ENCODE assay signal across 8 cellular contexts in the genomic region with DNA sequence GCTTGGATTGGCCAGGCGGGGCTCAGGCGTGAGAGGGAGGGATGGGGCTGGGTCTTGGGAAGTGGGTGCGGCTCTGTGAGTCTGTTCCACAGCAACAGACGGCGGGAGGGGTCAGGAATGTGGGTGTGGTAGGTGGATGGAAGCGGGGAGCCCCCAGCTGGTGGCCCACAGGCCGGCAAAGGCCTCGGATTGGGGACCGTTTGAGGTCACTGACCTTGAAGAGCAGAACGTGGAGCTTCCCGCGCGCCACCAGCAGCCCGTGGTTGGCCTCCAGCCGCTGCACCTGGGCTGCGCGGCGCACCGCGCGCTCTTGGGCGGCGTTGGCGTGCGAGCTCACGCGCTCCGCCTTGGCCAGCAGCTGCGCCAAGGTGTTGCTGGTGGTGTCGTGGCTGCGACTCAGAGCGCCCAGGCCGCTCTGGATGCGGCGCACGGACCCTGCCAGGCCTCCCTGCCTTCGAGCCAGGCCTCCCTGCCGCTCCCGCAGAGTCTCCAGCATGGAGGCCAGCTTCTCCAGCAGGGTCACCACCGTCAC. TPM values are rescaled to one million over a fixed set of nuclear protein-coding genes. Genes with fewer than 3 reads are reported as not detected.
DNase-seq lines count a peak whose midpoint lies in the region; ATAC-seq, FAIRE-seq and TF ChIP-seq lines count a peak whose summit lies in the region.

No MANE protein-coding gene starts in this region.

- H3K9ac ChIP-seq in endothelial cell of umbilical vein (replicated peaks; ENCODE audit: extremely low read depth, insufficient read depth, low read length) = peak overlapping the region; percentile 81

- H2AFZ ChIP-seq in endothelial cell of umbilical vein (ENCODE audit: low read depth, low read length) = no peak overlapping the region

- H3K36me3 Mint-ChIP-seq in T-helper 17 cell (ENCODE audit: low read depth) = peaks cover 8% of the 10 kb centered on the region

- peaks cover 74% of the 10 kb centered on the region for H3K27me3 Mint-ChIP-seq in T-helper 17 cell

- H3K4me1 ChIP-seq in endothelial cell of umbilical vein (ENCODE audit: control insufficient read depth, extremely low read depth, insufficient read depth, low read length) (peaks cover 36% of the 10 kb centered on the region), mucosa of descending colon (ENCODE audit: low read depth) (peaks cover 6% of the 10 kb centered on the region), tibial nerve (peaks cover 0 to 70% (median 37%) of the 10 kb centered on the region in 4 donors)

- H3K4me1 Mint-ChIP-seq in T-helper 17 cell = peaks cover 13% of the 10 kb centered on the region

- BruUV-seq in endothelial cell of umbilical vein (replicated peaks; lab: Mats Ljungman, UMichigan) = no TSS peak

- no peak for TF ChIP-seq CTCF in endothelial cell of umbilical vein (IDR thresholded peaks at IDR 0.05; ENCODE audit: extremely low read depth in 1 of 2, insufficient read depth in 1 of 2, low read depth in 1 of 2, low read length in 2 of 2)
- no peak for TF ChIP-seq CTCF in mucosa of descending colon (IDR thresholded peaks at IDR 0.05)
- TF ChIP-seq CTCF in tibial nerve (IDR thresholded peaks at IDR 0.05) = no peak

- H3K36me3 ChIP-seq in endothelial cell of umbilical vein (ENCODE audit: control insufficient read depth in 2 of 2, extremely low read depth in 1 of 2, insufficient read depth in 2 of 2, low read length in 2 of 2) = no peaks in the 10 kb centered on the region
- no peaks in the 10 kb centered on the region for H3K36me3 ChIP-seq in mucosa of descending colon (ENCODE audit: low read depth)
- H3K36me3 ChIP-seq in tibial nerve = no peaks in the 10 kb centered on the region

- POLR2A ChIA-PET in endothelial cell of umbilical vein (lab: Charles Lee) (no interaction called here), HEK293T (lab: Yijun Ruan, JAX) (no interaction called here)

- peak overlapping the region; percentile 83 for H3K27ac ChIP-seq in endothelial cell of umbilical vein (ENCODE audit: insufficient read depth, low read depth, low read length)
- H3K27ac ChIP-seq in tibial nerve = peak overlapping the region; percentile 89 to 100 (median 98)

- peak overlapping the region; percentile 81 for H3K4me3 Mint-ChIP-seq in T-helper 17 cell

- TF ChIP-seq POLR2A in endothelial cell of umbilical vein (IDR thresholded peaks at IDR 0.05; ENCODE audit: low read depth, low read length) (peak; percentile 93), tibial nerve (IDR thresholded peaks at IDR 0.05) (peak; percentile 48 to 65)

- peak in 1 of 2 donors; percentile 23 for TF ChIP-seq EP300 in tibial nerve (IDR thresholded peaks at IDR 0.05)

- WGBS in tibial nerve, 2 donors = 0 to 1% methylated on average over 17 to 38 of the region's 40 CpGs

- CTCF ChIA-PET in endothelial cell of umbilical vein (lab: Charles Lee) (interaction anchor here (0.7 to 8.0 kb wide), 11 partner anchors 14 to 327 kb away, joined by 3 to 75 read pairs (median 6); no protein-coding TSS in a partner anchor), HEK293T (lab: Yijun Ruan, JAX) (interaction anchor here (0.6 kb wide), 1 partner anchor 55 kb away, joined by 3 read pairs; no protein-coding TSS in a partner anchor)

- peak; percentile 37 for ATAC-seq in GM18502 (IDR thresholded peaks at IDR 0.05; ENCODE audit: poor library complexity, unreplicated experiment)
- ATAC-seq in HG02610 (IDR thresholded peaks at IDR 0.05; ENCODE audit: unreplicated experiment) = peak; percentile 27
- ATAC-seq in T-helper 17 cell = peak; percentile 25
- ATAC-seq in mucosa of descending colon = peak; percentile 90

- peaks cover 12% of the 10 kb centered on the region for H3K79me2 ChIP-seq in endothelial cell of umbilical vein (ENCODE audit: control insufficient read depth, insufficient read depth, low read length)

- no peak for FAIRE-seq in endothelial cell of umbilical vein (lab: Jason Lieb, UNC)

- H3K9me3 ChIP-seq in T-helper 17 cell (ENCODE audit: control insufficient read depth, low read length, poor library complexity, severe bottlenecking) (no peaks in the 10 kb centered on the region), endothelial cell of umbilical vein (replicated peaks; ENCODE audit: control insufficient read depth, insufficient read depth, low read length) (no peaks in the 10 kb centered on the region), mucosa of descending colon (no peaks in the 10 kb centered on the region), tibial nerve (no peaks in the 10 kb centered on the region)

- peak overlapping the region; percentile 4 to 76 (median 53) for H3K4me3 ChIP-seq in endothelial cell of umbilical vein (replicated peaks in 1 of 3; ENCODE audit: insufficient read depth in 1 of 3, low read depth in 1 of 3, low read length in 3 of 3)
- peak overlapping the region; percentile 18 for H3K4me3 ChIP-seq in mucosa of descending colon
- peak overlapping the region; percentile 48 to 80 (median 72) for H3K4me3 ChIP-seq in tibial nerve

- dilution Hi-C loops in endothelial cell of umbilical vein (cut with MboI; ENCODE audit: extremely low pct_ligation_motif_present, low sequenced_read_pairs) = no loop called here

- peak overlapping the region; percentile 92 for H3K4me2 ChIP-seq in endothelial cell of umbilical vein (ENCODE audit: insufficient read depth, low read length)

- no peaks in the 10 kb centered on the region for H3K9me1 ChIP-seq in endothelial cell of umbilical vein (replicated peaks; ENCODE audit: control insufficient read depth, extremely low read depth, insufficient read depth, low read length)

- H4K20me1 ChIP-seq in endothelial cell of umbilical vein (replicated peaks; ENCODE audit: control insufficient read depth, extremely low read depth, insufficient read depth, low read length) = no peaks in the 10 kb centered on the region

- H3K27me3 ChIP-seq in endothelial cell of umbilical vein (ENCODE audit: control insufficient read depth in 2 of 2, insufficient read depth in 2 of 2, low read length in 2 of 2) (no peaks in the 10 kb centered on the region), tibial nerve (no peaks in the 10 kb centered on the region)

- H3K27ac Mint-ChIP-seq in T-helper 17 cell = no peak overlapping the region

- intact Hi-C loops in endothelial cell of umbilical vein (cut with micrococcal nuclease) = loop anchor here (1.0 to 10.0 kb wide), 8 partner anchors 7 to 1285 kb away; partner anchors contain the start of genes SMPD1, TRIM22, TRIM3 and TRIM5
- intact Hi-C loops in mucosa of descending colon (cut with DNase I, micrococcal nuclease) = loop anchor here in 1 of 2 donors (10.0 kb wide), 1 partner anchor 75 kb away; no protein-coding TSS in a partner anchor

- DNase-seq in T-helper 17 cell = peak in 1 of 3 donors; percentile 11
- peak; percentile 79 for DNase-seq in endothelial cell of umbilical vein (ENCODE audit: low read depth, low spot score)
- peak; percentile 81 to 87 (median 81) for DNase-seq in mucosa of descending colon
- peak; percentile 87 to 89 for DNase-seq in tibial nerve (ENCODE audit: low spot score in 2 of 2)
- no peak for DNase-seq in HEK293T (ENCODE audit: extremely low spot score)
- DNase-seq in Ammon's horn (ENCODE audit: low spot score) = no peak

TF ChIP-seq in endothelial cell of umbilical vein, 7 proteins besides CTCF, POLR2A, EP300 and RAD21:
- TF ChIP-seq, protein P1, sequence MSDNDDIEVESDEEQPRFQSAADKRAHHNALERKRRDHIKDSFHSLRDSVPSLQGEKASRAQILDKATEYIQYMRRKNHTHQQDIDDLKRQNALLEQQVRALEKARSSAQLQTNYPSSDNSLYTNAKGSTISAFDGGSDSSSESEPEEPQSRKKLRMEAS (IDR thresholded peaks at IDR 0.05; ENCODE audit: insufficient read depth, insufficient read length) = peak; percentile 3
- TF ChIP-seq FOS (IDR thresholded peaks at IDR 0.05; ENCODE audit: borderline replicate concordance, insufficient read depth, low read length) (no peak), POLR2AphosphoS5 (IDR thresholded peaks at IDR 0.05; ENCODE audit: insufficient read depth, low read depth, low read length) (peak; percentile 71)
TF ChIP-seq in endothelial cell of umbilical vein: peak in this region for 2.

TF ChIP-seq in HEK293T, 16 proteins besides CTCF, POLR2A, EP300 and RAD21:
- no peak for TF ChIP-seq FOXM1 (IDR thresholded peaks at IDR 0.05; ENCODE audit: borderline replicate concordance)
- TF ChIP-seq, protein P2, sequence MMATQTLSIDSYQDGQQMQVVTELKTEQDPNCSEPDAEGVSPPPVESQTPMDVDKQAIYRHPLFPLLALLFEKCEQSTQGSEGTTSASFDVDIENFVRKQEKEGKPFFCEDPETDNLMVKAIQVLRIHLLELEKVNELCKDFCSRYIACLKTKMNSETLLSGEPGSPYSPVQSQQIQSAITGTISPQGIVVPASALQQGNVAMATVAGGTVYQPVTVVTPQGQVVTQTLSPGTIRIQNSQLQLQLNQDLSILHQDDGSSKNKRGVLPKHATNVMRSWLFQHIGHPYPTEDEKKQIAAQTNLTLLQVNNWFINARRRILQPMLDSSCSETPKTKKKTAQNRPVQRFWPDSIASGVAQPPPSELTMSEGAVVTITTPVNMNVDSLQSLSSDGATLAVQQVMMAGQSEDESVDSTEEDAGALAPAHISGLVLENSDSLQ (IDR thresholded peaks at IDR 0.05) = no peak
- no peak for TF ChIP-seq FOXK2 (IDR thresholded peaks at IDR 0.05)
- TF ChIP-seq FOXA1 (IDR thresholded peaks at IDR 0.05) = no peak
- TF ChIP-seq LEF1 (IDR thresholded peaks at IDR 0.05; ENCODE audit: borderline replicate concordance) = no peak
- no peak for TF ChIP-seq ARNT (IDR thresholded peaks at IDR 0.05)
- TF ChIP-seq SUZ12 (IDR thresholded peaks at IDR 0.05) = no peak
- no peak for TF ChIP-seq L3MBTL2 (conservative IDR thresholded peaks at IDR 0.05)
- no peak for TF ChIP-seq HDGF (IDR thresholded peaks at IDR 0.05; ENCODE audit: borderline replicate concordance)
- TF ChIP-seq ZNF384 (IDR thresholded peaks at IDR 0.05) = no peak
- no peak for TF ChIP-seq SP1 (IDR thresholded peaks at IDR 0.05)
- TF ChIP-seq ELF4 (IDR thresholded peaks at IDR 0.05) = no peak
- no peak for TF ChIP-seq BHLHE40 (IDR thresholded peaks at IDR 0.05; ENCODE audit: borderline replicate concordance)
- no peak for TF ChIP-seq CTBP1 (IDR thresholded peaks at IDR 0.05; ENCODE audit: borderline replicate concordance)
- no peak for TF ChIP-seq NFRKB (IDR thresholded peaks at IDR 0.05)

RNA-seq across cellular contexts. Expression of gene CAVIN3, which starts 0.4 kb away (rescaled TPM):
- total RNA-seq in T-helper 17 cell (not detected), endothelial cell of umbilical vein (153 and 164 TPM in 2 replicates), mucosa of descending colon (10 to 100 TPM in 2 of 3 donors, 1 to 10 TPM in 1; 4.6 to 21.3 (median 20.7) TPM), tibial nerve (100 to 1,000 TPM; 270 to 598 (median 556) TPM)
- 221 and 241 TPM in 2 replicates for polyA plus RNA-seq in endothelial cell of umbilical vein
- 93.2 and 148 TPM in 2 replicates for polyA plus RNA-seq in endothelial cell of umbilical vein (2011; cell fraction: cytosol; rRNA removed)
- 50.3 and 61.3 TPM in 2 replicates for polyA plus RNA-seq in endothelial cell of umbilical vein (2011; cell fraction: nucleus; rRNA removed)
- 90.3 and 91.1 TPM in 2 replicates for polyA plus RNA-seq in endothelial cell of umbilical vein (2012)
- polyA minus RNA-seq in endothelial cell of umbilical vein = 21.3 and 31.6 TPM in 2 replicates
- 14.2 TPM for polyA minus RNA-seq in endothelial cell of umbilical vein (2011; cell fraction: cytosol; rRNA and poly(A)+ RNA removed)
- 12.1 and 21.8 TPM in 2 replicates for polyA minus RNA-seq in endothelial cell of umbilical vein (2011; cell fraction: nucleus; rRNA and poly(A)+ RNA removed)

Comparison
In these comparisons a context has a peak if more than half of its experiments do, and no peak if none do; other contexts are left out.
1. ATAC-seq: peak in every context shown above with its lines; median percentile 90 in mucosa of descending colon; 37 in GM18502; 27 in HG02610; 25 in T-helper 17 cell.
2. DNase-seq: peak in endothelial cell of umbilical vein (single experiment), mucosa of descending colon (3 of 3) and tibial nerve (2 of 2); none in HEK293T (single experiment) and Ammon's horn (single experiment).
3. H3K4me3 ChIP-seq: peak in every context shown above with its lines; median percentile 72 in tibial nerve; 53 in endothelial cell of umbilical vein; 18 in mucosa of descending colon.
4. RNA of gene CAVIN3, which starts 0.4 kb away (total RNA-seq): 270 to 598 TPM in tibial nerve, 153 to 164 TPM in endothelial cell of umbilical vein and 4.6 to 21.3 TPM in mucosa of descending colon; not detected in T-helper 17 cell; every median in the first group is over 4 times any median in the second.